Comparison of ENCODE assay signal across 24 cellular contexts in the genomic region with DNA sequence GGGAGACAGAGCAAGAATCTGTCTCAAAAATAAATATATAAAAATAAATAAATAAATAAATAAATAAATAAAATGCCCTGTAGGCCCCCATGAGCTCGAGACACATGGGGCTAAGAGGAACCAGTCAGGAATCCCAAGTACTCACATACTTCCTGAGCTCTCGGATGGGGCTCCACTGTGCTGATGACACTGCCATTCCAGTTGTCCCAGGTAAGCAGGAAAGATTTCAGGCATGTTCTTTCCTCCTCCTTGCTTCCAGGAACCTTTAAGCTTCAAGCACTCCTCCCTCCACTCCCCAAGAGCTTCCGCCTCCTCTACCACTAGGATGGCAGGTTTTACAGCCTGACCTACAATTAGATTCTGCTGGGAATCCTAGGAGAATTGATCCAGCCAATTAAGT.
"Had no signal": no experiment of that assay in that cellular context is flagged by ENCODE, and none has a peak within 500 bp of the region (broad histone marks: within the 10 kb centered on the region; RNA-seq: fewer than 3 reads in every experiment).

No MANE protein-coding gene starts in this region.

- H3K4me1 ChIP-seq: foreskin keratinocyte, gastroesophageal sphincter, heart right ventricle, lower lobe of right lung, parathyroid adenoma, prostate gland, right atrium auricular region, transverse colon had no signal

- ATAC-seq: foreskin keratinocyte; gastroesophageal sphincter; heart right ventricle; left colon; left ventricle myocardium superior; lower lobe of right lung; natural killer cell; stimulated activated memory B cell treated with anti-CD40 and anti-IgM and Interleukin-4, amounts not matched to agents 10 μg/mL and 1 μg/mL and 100 μg/mL, for 72 hours had no signal

- H3K79me2 ChIP-seq: parathyroid adenoma had no signal

- DNase-seq: central memory CD4-positive, alpha-beta T cell; effector CD8-positive, alpha-beta T cell; foreskin keratinocyte; heart right ventricle; hippocampal formation; kidney glomerular epithelial cell; left colon; left ventricle myocardium superior; lower lobe of right lung; natural killer cell; spleen; stimulated activated CD4-positive, alpha-beta T cell treated with anti-CD3 and anti-CD28 coated beads, Interleukin-4, amount 100 ng/mL, for 4 hours; transverse colon had no signal

- H3K36me3 Mint-ChIP-seq: natural killer cell; stimulated activated memory B cell treated with anti-CD40 and anti-IgM and Interleukin-4, amounts not matched to agents 10 μg/mL and 1 μg/mL and 100 μg/mL, for 72 hours had no signal

- H3K4me1 Mint-ChIP-seq: natural killer cell; neural crest cell; stimulated activated memory B cell treated with anti-CD40 and anti-IgM and Interleukin-4, amounts not matched to agents 10 μg/mL and 1 μg/mL and 100 μg/mL, for 72 hours had no signal

- H3K36me3 ChIP-seq: esophagus muscularis mucosa, gastroesophageal sphincter, lower lobe of right lung, neutrophil, prostate gland, right atrium auricular region, spleen, transverse colon had no signal

- H3K27me3 ChIP-seq: right atrium auricular region had no signal

- H3K9me3 Mint-ChIP-seq: dendritic cell treated with granulocyte-macrophage colony-stimulating factor and Interleukin-4, amounts not matched to agents 40 ng/mL and 50 ng/mL, for 4 days; natural killer cell had no signal

- H3K27ac ChIP-seq: esophagus muscularis mucosa, foreskin keratinocyte, gastroesophageal sphincter, heart right ventricle, lower lobe of right lung, neutrophil, parathyroid adenoma, prostate gland, right atrium auricular region, skin epidermis, spleen, transverse colon had no signal

- H3K4me3 ChIP-seq: esophagus muscularis mucosa, gastroesophageal sphincter, heart right ventricle, lower lobe of right lung, prostate gland, right atrium auricular region, skin epidermis, spleen, transverse colon had no signal

- H2AFZ ChIP-seq: parathyroid adenoma had no signal

- H3K4me3 Mint-ChIP-seq: dendritic cell treated with granulocyte-macrophage colony-stimulating factor and Interleukin-4, amounts not matched to agents 40 ng/mL and 50 ng/mL, for 4 days; natural killer cell; neural crest cell; stimulated activated memory B cell treated with anti-CD40 and anti-IgM and Interleukin-4, amounts not matched to agents 10 μg/mL and 1 μg/mL and 100 μg/mL, for 72 hours; stimulated activated naive CD8-positive, alpha-beta T cell treated with anti-CD3 and anti-CD28 coated beads, Interleukin-15, Interleukin-2, amounts not matched to agents 100 ng/mL and 50 ng/mL, for 24 hours had no signal

- H3K9me3 ChIP-seq: gastroesophageal sphincter, lower lobe of right lung, neutrophil, prostate gland, right atrium auricular region, transverse colon had no signal

- H3K27ac Mint-ChIP-seq: dendritic cell treated with granulocyte-macrophage colony-stimulating factor and Interleukin-4, amounts not matched to agents 40 ng/mL and 50 ng/mL, for 4 days; natural killer cell; stimulated activated memory B cell treated with anti-CD40 and anti-IgM and Interleukin-4, amounts not matched to agents 10 μg/mL and 1 μg/mL and 100 μg/mL, for 72 hours; stimulated activated naive CD8-positive, alpha-beta T cell treated with anti-CD3 and anti-CD28 coated beads, Interleukin-15, Interleukin-2, amounts not matched to agents 100 ng/mL and 50 ng/mL, for 24 hours had no signal
